20 cellular contexts compared by ENCODE assay signal in the genomic region with DNA sequence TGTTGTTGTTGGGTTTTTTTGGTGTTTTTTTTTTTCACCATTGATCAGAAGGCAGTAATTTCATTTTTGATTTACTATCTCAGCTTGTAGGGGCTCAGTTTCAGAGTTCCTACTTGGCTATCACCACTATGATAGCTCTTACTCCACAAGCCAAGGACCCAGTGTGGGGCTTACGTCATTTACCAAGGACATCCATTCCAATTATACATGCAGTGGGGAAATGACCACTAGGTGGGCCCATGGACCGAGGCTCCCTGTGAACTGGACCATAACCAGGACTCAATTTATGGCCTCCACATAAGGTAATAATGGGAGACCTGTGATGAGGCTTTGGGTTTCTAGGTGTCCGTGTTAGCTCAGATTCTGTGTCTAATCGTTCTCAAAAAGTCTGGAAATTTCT.
DNase-seq lines count a peak whose midpoint lies in the region; ATAC-seq and TF ChIP-seq lines count a peak whose summit lies in the region.
"Had no signal": no experiment of that assay in that cellular context is flagged by ENCODE, and none has a peak within 500 bp of the region (broad histone marks: within the 10 kb centered on the region; RNA-seq: fewer than 3 reads in every experiment).

No MANE protein-coding gene starts in this region.

- no peak overlapping the region for H3K4me3 ChIP-seq in right lobe of liver
- H3K4me3 ChIP-seq in esophagus squamous epithelium, result no peak overlapping the region
- H3K4me3 ChIP-seq: psoas muscle, skin epidermis had no signal

- no peak overlapping the region for H3K27ac ChIP-seq in right lobe of liver
- no peak overlapping the region for H3K27ac ChIP-seq in esophagus squamous epithelium
- H3K27ac ChIP-seq: psoas muscle, skin epidermis had no signal

- no peaks in the 10 kb centered on the region for H3K27me3 ChIP-seq in right lobe of liver
- peaks cover 0 to 4% (median 0%) of the 10 kb centered on the region in 4 donors for H3K27me3 ChIP-seq in esophagus squamous epithelium

- peak in 3 of 4 donors; percentile 40 to 66 (median 62) for ATAC-seq in right lobe of liver
- ATAC-seq: activated T-helper 17 cell treated with anti-CD3 and anti-CD28 coated beads, Interleukin-2, amount 50 U/mL, for 72 hours; esophagus mucosa; psoas muscle; stimulated activated memory B cell treated with anti-CD40 and anti-IgM and Interleukin-4, amounts not matched to agents 10 μg/mL and 1 μg/mL and 100 μg/mL, for 72 hours; T-cell had no signal

- intact Hi-C loops in Calu3 (cut with micrococcal nuclease; ENCODE audit: unreplicated experiment), result no loop called here
- intact Hi-C loops in right lobe of liver (cut with DNase I), result no loop called here
- intact Hi-C loops in esophagus squamous epithelium (cut with DNase I), result no loop called here

- no peaks in the 10 kb centered on the region for H3K4me1 Mint-ChIP-seq in Calu3 (ENCODE audit: low read depth, unreplicated experiment)
- H3K4me1 Mint-ChIP-seq: activated CD4-positive, alpha-beta T cell treated with anti-CD3 and anti-CD28 coated beads, Interleukin-2, amount 10 ng/mL, durations not matched to agents 7 days and 5 days; activated naive CD8-positive, alpha-beta T cell treated with anti-CD3 and anti-CD28 coated beads for 36 hours; activated T-helper 17 cell treated with anti-CD3 and anti-CD28 coated beads, Interleukin-2, amount 50 U/mL, for 72 hours; T-cell had no signal

- peak; percentile 15 for DNase-seq in Calu3
- peak; percentile 5 for DNase-seq in HuH-7 (ENCODE audit: low spot score)
- peak; percentile 3 for DNase-seq in dermis blood vessel endothelial cell
- no peak for DNase-seq in right lobe of liver
- no peak for DNase-seq in LoVo (ENCODE audit: low spot score)
- no peak for DNase-seq in esophagus squamous epithelium (lab: John Stamatoyannopoulos, UW)
- DNase-seq in activated CD8-positive, alpha-beta memory T cell treated with anti-CD3 and anti-CD28 coated beads, Interleukin-2, amount 50 U/mL, for 4 hours, result no peak
- DNase-seq in NCI-H345 (lab: John Stamatoyannopoulos, UW), result no peak
- DNase-seq: activated CD4-positive, alpha-beta T cell treated with anti-CD3 and anti-CD28 coated beads, Interleukin-2, amount 10 ng/mL, durations not matched to agents 7 days and 5 days; activated naive CD8-positive, alpha-beta T cell treated with anti-CD3 and anti-CD28 coated beads for 36 hours; CD4-positive, alpha-beta T cell; IMR-90; NCI-H2171; psoas muscle; SHP77 treated with DMSO at 0.1 percent for 48 hours; T-cell had no signal

- TF ChIP-seq CTCF in Calu3 (IDR thresholded peaks at IDR 0.05; ENCODE audit: unreplicated experiment) (no peak), right lobe of liver (IDR thresholded peaks at IDR 0.05) (peak in 3 of 4 donors; percentile 8 to 23 (median 21)), esophagus squamous epithelium (IDR thresholded peaks at IDR 0.05) (no peak)

- BruUV-seq in Calu3 (replicated peaks; lab: Mats Ljungman, UMichigan), result no TSS peak

- peaks cover 16% of the 10 kb centered on the region for H3K27me3 Mint-ChIP-seq in Calu3 (ENCODE audit: unreplicated experiment)
- H3K27me3 Mint-ChIP-seq: stimulated activated memory B cell treated with anti-CD40 and anti-IgM and Interleukin-4, amounts not matched to agents 10 μg/mL and 1 μg/mL and 100 μg/mL, for 72 hours had no signal

- H3K4me1 ChIP-seq in right lobe of liver (peaks cover 0 to 6% (median 0%) of the 10 kb centered on the region in 4 donors), esophagus squamous epithelium (no peaks in the 10 kb centered on the region)
- H3K4me1 ChIP-seq: psoas muscle had no signal

- H3K36me3 ChIP-seq in right lobe of liver (no peaks in the 10 kb centered on the region), esophagus squamous epithelium (no peaks in the 10 kb centered on the region)

- no peak overlapping the region for H3K27ac Mint-ChIP-seq in Calu3 (ENCODE audit: unreplicated experiment)
- H3K27ac Mint-ChIP-seq: activated CD4-positive, alpha-beta T cell treated with anti-CD3 and anti-CD28 coated beads, Interleukin-2, amount 10 ng/mL, durations not matched to agents 7 days and 5 days; activated naive CD8-positive, alpha-beta T cell treated with anti-CD3 and anti-CD28 coated beads for 36 hours; activated T-helper 17 cell treated with anti-CD3 and anti-CD28 coated beads, Interleukin-2, amount 50 U/mL, for 72 hours; CD4-positive, alpha-beta T cell; stimulated activated memory B cell treated with anti-CD40 and anti-IgM and Interleukin-4, amounts not matched to agents 10 μg/mL and 1 μg/mL and 100 μg/mL, for 72 hours; T-cell had no signal

- no peaks in the 10 kb centered on the region for H3K36me3 Mint-ChIP-seq in Calu3 (ENCODE audit: insufficient read depth, unreplicated experiment)
- H3K36me3 Mint-ChIP-seq: activated naive CD8-positive, alpha-beta T cell treated with anti-CD3 and anti-CD28 coated beads for 36 hours; stimulated activated memory B cell treated with anti-CD40 and anti-IgM and Interleukin-4, amounts not matched to agents 10 μg/mL and 1 μg/mL and 100 μg/mL, for 72 hours; T-cell had no signal

- no peaks in the 10 kb centered on the region for H3K9me3 ChIP-seq in right lobe of liver
- H3K9me3 ChIP-seq in esophagus squamous epithelium, result no peaks in the 10 kb centered on the region
- H3K9me3 ChIP-seq: psoas muscle had no signal

- no peaks in the 10 kb centered on the region for H3K9me3 Mint-ChIP-seq in Calu3 (ENCODE audit: low read depth, unreplicated experiment)
- H3K9me3 Mint-ChIP-seq: activated CD4-positive, alpha-beta T cell treated with anti-CD3 and anti-CD28 coated beads, Interleukin-2, amount 10 ng/mL, durations not matched to agents 7 days and 5 days; activated naive CD8-positive, alpha-beta T cell treated with anti-CD3 and anti-CD28 coated beads for 36 hours; activated T-helper 17 cell treated with anti-CD3 and anti-CD28 coated beads, Interleukin-2, amount 50 U/mL, for 72 hours; CD4-positive, alpha-beta T cell; stimulated activated memory B cell treated with anti-CD40 and anti-IgM and Interleukin-4, amounts not matched to agents 10 μg/mL and 1 μg/mL and 100 μg/mL, for 72 hours; T-cell had no signal

- no peak for TF ChIP-seq POLR2A in right lobe of liver (IDR thresholded peaks at IDR 0.05)
- no peak for TF ChIP-seq POLR2A in esophagus squamous epithelium (IDR thresholded peaks at IDR 0.05)

- no peak overlapping the region for H3K4me3 Mint-ChIP-seq in Calu3 (ENCODE audit: low read depth, unreplicated experiment)
- H3K4me3 Mint-ChIP-seq: activated CD4-positive, alpha-beta T cell treated with anti-CD3 and anti-CD28 coated beads, Interleukin-2, amount 10 ng/mL, durations not matched to agents 7 days and 5 days; activated naive CD8-positive, alpha-beta T cell treated with anti-CD3 and anti-CD28 coated beads for 36 hours; activated T-helper 17 cell treated with anti-CD3 and anti-CD28 coated beads, Interleukin-2, amount 50 U/mL, for 72 hours; CD4-positive, alpha-beta T cell; stimulated activated memory B cell treated with anti-CD40 and anti-IgM and Interleukin-4, amounts not matched to agents 10 μg/mL and 1 μg/mL and 100 μg/mL, for 72 hours; T-cell had no signal

- CTCF ChIA-PET in Calu3 (lab: Charles Lee), result interaction anchor here (1.1 kb wide), 1 partner anchor 67 kb away, joined by 4 read pairs; a partner anchor contains a TSS

- WGBS in right lobe of liver (ENCODE audit: insufficient coverage, low coverage, low lambda C conversion rate, missing lambda C conversion rate), result 62% methylated on average over 4 of the region's 4 CpGs
- WGBS in esophagus squamous epithelium, 2 donors, result 56 to 76% methylated on average over 4 of the region's 4 CpGs

Comparison
In these comparisons a context has a peak if more than half of its experiments do, and no peak if none do; other contexts are left out.
1. DNase-seq: peak in Calu3 (single experiment), HuH-7 (single experiment) and dermis blood vessel endothelial cell (single experiment); none in right lobe of liver (0 of 3), LoVo (single experiment), esophagus squamous epithelium (single experiment), activated CD8-positive, alpha-beta memory T cell treated with anti-CD3 and anti-CD28 coated beads, Interleukin-2, amount 50 U/mL, for 4 hours (single experiment) and NCI-H345 (single experiment).
2. CTCF ChIP-seq: peak in right lobe of liver (3 of 4); none in Calu3 (single experiment) and esophagus squamous epithelium (0 of 6).